Comparison of ENCODE assay signal across 8 cellular contexts in the genomic region with DNA sequence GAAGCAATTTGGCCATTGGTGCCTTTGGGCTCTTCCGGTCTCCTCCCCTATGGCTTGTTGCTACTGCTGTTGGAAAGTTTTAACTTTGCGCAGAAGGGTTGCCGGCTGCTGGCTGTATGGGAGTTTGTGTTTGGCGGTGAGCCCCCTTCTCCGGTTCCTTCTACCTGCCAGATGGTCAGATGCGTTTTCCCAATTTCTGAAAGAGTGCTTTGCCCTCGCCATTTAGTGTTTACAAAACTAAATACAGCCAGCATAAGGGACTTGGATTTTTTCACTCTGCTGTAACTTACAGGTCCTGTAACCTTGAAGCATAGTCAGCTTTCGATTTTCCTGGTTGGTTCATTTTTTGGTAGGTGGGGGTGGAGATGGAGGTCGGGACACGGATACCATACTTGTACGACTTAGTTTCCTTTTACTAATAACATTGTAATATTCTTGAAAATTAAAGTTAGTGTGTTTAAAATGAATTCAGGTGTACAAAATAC. TPM values are rescaled to one million over a fixed set of nuclear protein-coding genes. Genes with fewer than 3 reads are reported as not detected.
DNase-seq lines count a peak whose midpoint lies in the region; ATAC-seq and TF ChIP-seq lines count a peak whose summit lies in the region.

No MANE protein-coding gene starts in this region.

- H3K4me1 Mint-ChIP-seq in activated CD8-positive, alpha-beta memory T cell treated with anti-CD3 and anti-CD28 coated beads, Interleukin-2, amount 10 ng/mL, durations not matched to agents 7 days and 5 days: peaks cover 38% of the 10 kb centered on the region

- H3K36me3 Mint-ChIP-seq in activated CD8-positive, alpha-beta memory T cell treated with anti-CD3 and anti-CD28 coated beads, Interleukin-2, amount 10 ng/mL, durations not matched to agents 7 days and 5 days: peaks cover 11% of the 10 kb centered on the region

- intact Hi-C loops in breast epithelium (cut with DNase I; ENCODE audit: low total_unique reads) (no loop called here), left colon (cut with DNase I, micrococcal nuclease) (no loop called here), testis (cut with DNase I; ENCODE audit: low total_unique reads) (no loop called here)

- H3K27ac ChIP-seq in breast epithelium (peak overlapping the region; percentile 99 to 100), testis (peak overlapping the region; percentile 99 to 100)

- 0 to 1% methylated on average over 10 to 11 of the region's 11 CpGs for WGBS in testis, 2 donors

- no peak for DNase-seq in activated CD8-positive, alpha-beta memory T cell treated with anti-CD3 and anti-CD28 coated beads, Interleukin-2, amount 10 ng/mL, durations not matched to agents 7 days and 5 days
- DNase-seq in activated CD8-positive, alpha-beta memory T cell treated with anti-CD3 and anti-CD28 coated beads, Interleukin-2, amount 50 U/mL, for 48 hours: no peak
- DNase-seq in NB4 (ENCODE audit: low read depth): peak; percentile 93
- DNase-seq in breast epithelium (ENCODE audit: low spot score in 2 of 2): peak in 1 of 2 donors; percentile 64
- peak in 1 of 2 donors; percentile 78 for DNase-seq in left colon
- DNase-seq in testis: peak; percentile 74
- DNase-seq in DMS53 (lab: John Stamatoyannopoulos, UW): no peak

- no peak for TF ChIP-seq POLR2A in NB4 (IDR thresholded peaks at IDR 0.05; ENCODE audit: extremely low read depth, insufficient read length)
- no peak for TF ChIP-seq POLR2A in breast epithelium (IDR thresholded peaks at IDR 0.05)
- no peak for TF ChIP-seq POLR2A in testis (IDR thresholded peaks at IDR 0.05)

- H3K4me3 Mint-ChIP-seq in activated CD8-positive, alpha-beta memory T cell treated with anti-CD3 and anti-CD28 coated beads, Interleukin-2, amount 10 ng/mL, durations not matched to agents 7 days and 5 days: peak overlapping the region; percentile 94

- peak overlapping the region; percentile 100 for H3K27ac Mint-ChIP-seq in activated CD8-positive, alpha-beta memory T cell treated with anti-CD3 and anti-CD28 coated beads, Interleukin-2, amount 10 ng/mL, durations not matched to agents 7 days and 5 days

- no peak for ATAC-seq in activated CD8-positive, alpha-beta memory T cell treated with anti-CD3 and anti-CD28 coated beads, Interleukin-2, amount 10 ng/mL, durations not matched to agents 7 days and 5 days
- ATAC-seq in HG02610 (IDR thresholded peaks at IDR 0.05; ENCODE audit: unreplicated experiment) (peak; percentile 27), left colon (peak; percentile 61)

- H3K4me3 ChIP-seq in NB4 (ENCODE audit: low read depth, low read length): peak overlapping the region; percentile 98
- H3K4me3 ChIP-seq in breast epithelium: peak overlapping the region; percentile 74 to 93 (median 90)
- H3K4me3 ChIP-seq in testis: peak overlapping the region; percentile 92 to 97

- no peaks in the 10 kb centered on the region for H3K36me3 ChIP-seq in breast epithelium
- no peaks in the 10 kb centered on the region for H3K36me3 ChIP-seq in testis (ENCODE audit: low read depth, missing control alignments)

- H3K9me3 ChIP-seq in breast epithelium (no peaks in the 10 kb centered on the region), testis (no peaks in the 10 kb centered on the region)

- TF ChIP-seq CTCF in NB4 (IDR thresholded peaks at IDR 0.05; ENCODE audit: low read depth, low read length) (no peak), breast epithelium (IDR thresholded peaks at IDR 0.05) (no peak), testis (IDR thresholded peaks at IDR 0.05) (no peak)

- no peaks in the 10 kb centered on the region for H3K27me3 ChIP-seq in breast epithelium
- no peaks in the 10 kb centered on the region for H3K27me3 ChIP-seq in testis

- H3K27me3 Mint-ChIP-seq in activated CD8-positive, alpha-beta memory T cell treated with anti-CD3 and anti-CD28 coated beads, Interleukin-2, amount 10 ng/mL, durations not matched to agents 7 days and 5 days: no peaks in the 10 kb centered on the region

- H3K4me1 ChIP-seq in breast epithelium: peaks cover 0 to 7% of the 10 kb centered on the region in 2 donors
- H3K4me1 ChIP-seq in testis: peaks cover 11% of the 10 kb centered on the region

- CTCF ChIA-PET in activated CD8-positive, alpha-beta memory T cell treated with anti-CD3 and anti-CD28 coated beads, Interleukin-2, amount 10 ng/mL, durations not matched to agents 7 days and 5 days (lab: Charles Lee): interaction anchor here (1.2 to 2.0 kb wide), 3 partner anchors 13 to 21 kb away, joined by 4 to 8 read pairs (median 8); partner anchors contain the start of gene SF3B1

- no peaks in the 10 kb centered on the region for H3K9me3 Mint-ChIP-seq in activated CD8-positive, alpha-beta memory T cell treated with anti-CD3 and anti-CD28 coated beads, Interleukin-2, amount 10 ng/mL, durations not matched to agents 7 days and 5 days (ENCODE audit: low read depth)

RNA-seq across cellular contexts. Expression of gene COQ10B, which starts 0.6 kb away (rescaled TPM):
- total RNA-seq in activated CD8-positive, alpha-beta memory T cell treated with anti-CD3 and anti-CD28 coated beads, Interleukin-2, amount 10 ng/mL, durations not matched to agents 7 days and 5 days: 10 to 100 TPM; 25.9 to 26.6 TPM
- total RNA-seq in breast epithelium (10 to 100 TPM; 30.7 to 34.4 (median 32.8) TPM), left colon (10 to 100 TPM; 29.2 to 32.4 TPM), testis (10 to 100 TPM; 16.4 to 17.9 TPM)
- 18.0 TPM for polyA plus RNA-seq in testis (ENCODE audit: insufficient read depth, low read depth, low replicate concordance)

RNA-seq across cellular contexts. Expression of gene SF3B1, which starts 19.1 kb away (rescaled TPM):
- total RNA-seq in activated CD8-positive, alpha-beta memory T cell treated with anti-CD3 and anti-CD28 coated beads, Interleukin-2, amount 10 ng/mL, durations not matched to agents 7 days and 5 days: 100 to 1,000 TPM; 266 to 298 TPM
- total RNA-seq in breast epithelium (100 to 1,000 TPM; 403 to 552 (median 415) TPM), left colon (100 to 1,000 TPM; 193 to 201 TPM), testis (100 to 1,000 TPM; 288 to 293 TPM)
- polyA plus RNA-seq in testis (ENCODE audit: insufficient read depth, low read depth, low replicate concordance): 178 TPM

RNA-seq across cellular contexts. Expression of gene HSPD1, which starts 45.7 kb away (rescaled TPM):
- 100 to 1,000 TPM; 298 to 427 TPM for total RNA-seq in activated CD8-positive, alpha-beta memory T cell treated with anti-CD3 and anti-CD28 coated beads, Interleukin-2, amount 10 ng/mL, durations not matched to agents 7 days and 5 days
- total RNA-seq in breast epithelium (100 to 1,000 TPM; 108 to 227 (median 205) TPM), left colon (100 to 1,000 TPM; 152 to 175 TPM), testis (100 to 1,000 TPM; 107 to 121 TPM)
- 111 TPM for polyA plus RNA-seq in testis (ENCODE audit: insufficient read depth, low read depth, low replicate concordance)

RNA-seq across cellular contexts. Expression of gene HSPE1, which starts 46.2 kb away (rescaled TPM):
- 100 to 1,000 TPM; 149 to 170 TPM for total RNA-seq in activated CD8-positive, alpha-beta memory T cell treated with anti-CD3 and anti-CD28 coated beads, Interleukin-2, amount 10 ng/mL, durations not matched to agents 7 days and 5 days
- total RNA-seq in breast epithelium (100 to 1,000 TPM in 2 of 3 donors, 10 to 100 TPM in 1; 74.9 to 170 (median 124) TPM), left colon (10 to 100 TPM; 83.1 to 92.2 TPM), testis (10 to 100 TPM; 43.3 to 51.3 TPM)
- polyA plus RNA-seq in testis (ENCODE audit: insufficient read depth, low read depth, low replicate concordance): 61.8 TPM

Comparison
In these comparisons a context has a peak if more than half of its experiments do, and no peak if none do; other contexts are left out.
1. DNase-seq: peak in NB4 (single experiment) and testis (single experiment); none in activated CD8-positive, alpha-beta memory T cell treated with anti-CD3 and anti-CD28 coated beads, Interleukin-2, amount 10 ng/mL, durations not matched to agents 7 days and 5 days (single experiment), activated CD8-positive, alpha-beta memory T cell treated with anti-CD3 and anti-CD28 coated beads, Interleukin-2, amount 50 U/mL, for 48 hours (single experiment) and DMS53 (single experiment).
2. Peak in every context shown above with its lines, with median percentiles within 50 percentile points of each other: H3K4me3 ChIP-seq.